ENCODE assay signal across 8 cellular contexts in genomic region chr3:17023006-17023664, GRCh38.
DNase-seq lines count a peak whose midpoint lies in the region; ATAC-seq, FAIRE-seq and TF ChIP-seq lines count a peak whose summit lies in the region.

No MANE protein-coding gene starts in this region.

- TF ChIP-seq CTCF in colonic mucosa (IDR thresholded peaks at IDR 0.05) (no peak), smooth muscle cell (IDR thresholded peaks at IDR 0.05; ENCODE audit: borderline replicate concordance, insufficient read depth, poor library complexity, severe bottlenecking) (no peak), tibial artery (IDR thresholded peaks at IDR 0.05) (no peak)

- DNase-seq in GM18507 (ENCODE audit: extremely low spot score, insufficient read length, low read depth) (no peak), memory B cell (ENCODE audit: low spot score in 2 of 2) (peak in 1 of 2 donors; percentile 6), colonic mucosa (no peak), smooth muscle cell (lab: John Stamatoyannopoulos, UW; ENCODE audit: unreplicated experiment) (no peak), NCI-H128 (lab: John Stamatoyannopoulos, UW; ENCODE audit: unreplicated experiment) (no peak), tibial artery (no peak)
- peak; percentile 72 for DNase-seq in activated CD4-positive, alpha-beta memory T cell treated with anti-CD3 and anti-CD28 coated beads for 36 hours

- H3K27ac ChIP-seq in colonic mucosa (no peak overlapping the region), smooth muscle cell (ENCODE audit: low read depth) (no peak overlapping the region), tibial artery (no peak overlapping the region)

- no peaks in the 10 kb centered on the region for H3K9me3 ChIP-seq in colonic mucosa
- H3K9me3 ChIP-seq in smooth muscle cell (replicated peaks; ENCODE audit: low read depth) = no peaks in the 10 kb centered on the region
- no peaks in the 10 kb centered on the region for H3K9me3 ChIP-seq in tibial artery

- H3K79me2 ChIP-seq in smooth muscle cell (ENCODE audit: low read depth) = no peaks in the 10 kb centered on the region

- peak overlapping the region; percentile 87 for H3K27ac Mint-ChIP-seq in activated CD4-positive, alpha-beta memory T cell treated with anti-CD3 and anti-CD28 coated beads for 36 hours
- H3K27ac Mint-ChIP-seq in memory B cell = peak overlapping the region; percentile 94

- H3K4me3 ChIP-seq in colonic mucosa = no peak overlapping the region
- no peak overlapping the region for H3K4me3 ChIP-seq in smooth muscle cell
- H3K4me3 ChIP-seq in tibial artery = no peak overlapping the region

- H3K9me3 Mint-ChIP-seq in activated CD4-positive, alpha-beta memory T cell treated with anti-CD3 and anti-CD28 coated beads for 36 hours = no peaks in the 10 kb centered on the region
- no peaks in the 10 kb centered on the region for H3K9me3 Mint-ChIP-seq in memory B cell

- FAIRE-seq in GM18507 (lab: Jason Lieb, UNC) = peak; percentile 78

- no peak overlapping the region for H2AFZ ChIP-seq in smooth muscle cell (ENCODE audit: low read depth)

- H3K27me3 ChIP-seq in colonic mucosa (no peaks in the 10 kb centered on the region), smooth muscle cell (ENCODE audit: low read depth) (no peaks in the 10 kb centered on the region), tibial artery (no peaks in the 10 kb centered on the region)

- H3F3A ChIP-seq in smooth muscle cell (ENCODE audit: low read depth) = no peaks in the 10 kb centered on the region

- peaks cover 2% of the 10 kb centered on the region for H3K36me3 Mint-ChIP-seq in activated CD4-positive, alpha-beta memory T cell treated with anti-CD3 and anti-CD28 coated beads for 36 hours
- peaks cover 12% of the 10 kb centered on the region for H3K36me3 Mint-ChIP-seq in memory B cell

- intact Hi-C loops in activated CD4-positive, alpha-beta memory T cell treated with anti-CD3 and anti-CD28 coated beads for 36 hours (cut with micrococcal nuclease) = loop anchor here (1.0 to 10.0 kb wide), 4 partner anchors 128 to 722 kb away; partner anchors contain the start of gene TBC1D5
- intact Hi-C loops in colonic mucosa (cut with DNase I) (no loop called here), tibial artery (cut with DNase I; ENCODE audit: low total_unique reads) (loop anchor here (10.0 kb wide), 1 partner anchor 202 kb away; no protein-coding TSS in a partner anchor)

- H3K4me1 Mint-ChIP-seq in activated CD4-positive, alpha-beta memory T cell treated with anti-CD3 and anti-CD28 coated beads for 36 hours (ENCODE audit: low read depth) = peaks cover 73% of the 10 kb centered on the region
- H3K4me1 Mint-ChIP-seq in memory B cell = peaks cover 18% of the 10 kb centered on the region

- H3K4me1 ChIP-seq in colonic mucosa (no peaks in the 10 kb centered on the region), smooth muscle cell (ENCODE audit: low read depth) (no peaks in the 10 kb centered on the region), tibial artery (no peaks in the 10 kb centered on the region)

- no peaks in the 10 kb centered on the region for H4K20me1 ChIP-seq in smooth muscle cell (ENCODE audit: low read depth)

- H3K4me2 ChIP-seq in smooth muscle cell = no peak overlapping the region

- 76% methylated on average over 6 of the region's 6 CpGs for WGBS in smooth muscle cell (ENCODE audit: low lambda C conversion rate)

- H3K9ac ChIP-seq in colonic mucosa (ENCODE audit: low read depth in 2 of 2, low read length in 2 of 2) (no peak overlapping the region), smooth muscle cell (ENCODE audit: low read depth) (no peak overlapping the region)

- ATAC-seq in HG02870 (IDR thresholded peaks at IDR 0.05; ENCODE audit: unreplicated experiment) = peak; percentile 97
- ATAC-seq in memory B cell (ENCODE audit: low read depth) = peak; percentile 97

- CTCF ChIA-PET in activated CD4-positive, alpha-beta memory T cell treated with anti-CD3 and anti-CD28 coated beads for 36 hours (lab: Charles Lee) = interaction anchor here (1.0 to 4.8 kb wide), 2 partner anchors 17 to 139 kb away, joined by 3 to 20 read pairs; partner anchors contain the start of gene PLCL2

- peak overlapping the region; percentile 52 for H3K4me3 Mint-ChIP-seq in activated CD4-positive, alpha-beta memory T cell treated with anti-CD3 and anti-CD28 coated beads for 36 hours
- H3K4me3 Mint-ChIP-seq in memory B cell = no peak overlapping the region

- no peaks in the 10 kb centered on the region for H3K27me3 Mint-ChIP-seq in activated CD4-positive, alpha-beta memory T cell treated with anti-CD3 and anti-CD28 coated beads for 36 hours
- no peaks in the 10 kb centered on the region for H3K27me3 Mint-ChIP-seq in memory B cell

- H3K36me3 ChIP-seq in colonic mucosa = no peaks in the 10 kb centered on the region
- no peaks in the 10 kb centered on the region for H3K36me3 ChIP-seq in smooth muscle cell (ENCODE audit: low read depth)
- no peaks in the 10 kb centered on the region for H3K36me3 ChIP-seq in tibial artery

- POLR2A ChIA-PET in activated CD4-positive, alpha-beta memory T cell treated with anti-CD3 and anti-CD28 coated beads for 36 hours (lab: Charles Lee) = interaction anchor here (1.0 kb wide), 1 partner anchor 106 kb away, joined by 3 read pairs; no protein-coding TSS in a partner anchor
